In genomic region chr1:20493839-20494608, GRCh38 we compare ENCODE assay signal across 8 cellular contexts. TPM values are rescaled to one million over a fixed set of nuclear protein-coding genes. Genes with fewer than 3 reads are reported as not detected.
DNase-seq lines count a peak whose midpoint lies in the region; ATAC-seq, FAIRE-seq and TF ChIP-seq lines count a peak whose summit lies in the region.

No MANE protein-coding gene starts in this region.

- no peak overlapping the region for H3K9ac ChIP-seq in iPS-18a (ENCODE audit: low read length)

- 4 to 6% (median 5%) methylated on average over 16 of the region's 16 CpGs for WGBS in small intestine, 3 donors

- CTCF ChIA-PET in A673 (lab: Charles Lee) = interaction anchor here (0.6 to 1.6 kb wide), 5 partner anchors 23 to 612 kb away, joined by 3 to 5 read pairs (median 3); partner anchors contain the start of gene OTUD3

- POLR2A ChIA-PET in A673 (lab: Charles Lee; ENCODE audit: low non-redundant PET) = no interaction called here

- intact Hi-C loops in A673 (cut with micrococcal nuclease; ENCODE audit: unreplicated experiment) = loop anchor here (1.0 to 5.0 kb wide), 3 partner anchors 117 to 281 kb away; no protein-coding TSS in a partner anchor

- in situ Hi-C loops in brain microvascular endothelial cell (cut with HindIII; ENCODE audit: low pct_ligation_motif_present, low sequenced_read_pairs) = no loop called here

- peaks cover 8% of the 10 kb centered on the region for H3K27me3 ChIP-seq in A673 (replicated peaks; ENCODE audit: insufficient read depth, low read depth, low read length, poor library complexity)
- H3K27me3 ChIP-seq in brain microvascular endothelial cell (replicated peaks) = no peaks in the 10 kb centered on the region
- H3K27me3 ChIP-seq in iPS-18a (ENCODE audit: control insufficient read depth, insufficient read depth, low read length) = peaks cover 8% of the 10 kb centered on the region
- H3K27me3 ChIP-seq in small intestine (ENCODE audit: control insufficient read depth in 2 of 2, insufficient read depth in 2 of 2, low read length in 2 of 2) = no peaks in the 10 kb centered on the region

- no TSS peak for BruUV-seq in A673 (replicated peaks; lab: Mats Ljungman, UMichigan)

- TF ChIP-seq CTCF in A673 (conservative IDR thresholded peaks at IDR 0.05; ENCODE audit: low read depth, low read length) (peak; percentile 98), brain microvascular endothelial cell (IDR thresholded peaks at IDR 0.05; ENCODE audit: low read depth, low read length, missing control alignments) (peak; percentile 98)

- peak; percentile 91 for DNase-seq in A673 (ENCODE audit: low spot score)
- DNase-seq in GM19240 (ENCODE audit: insufficient read length, low spot score) = peak; percentile 85
- DNase-seq in NCI-H2107 (lab: John Stamatoyannopoulos, UW) = peak; percentile 44
- peak; percentile 68 for DNase-seq in brain microvascular endothelial cell
- peak; percentile 94 for DNase-seq in small intestine

- H3K36me3 ChIP-seq in A673 (ENCODE audit: insufficient read depth, low read length, poor library complexity, severe bottlenecking) (no peaks in the 10 kb centered on the region), brain microvascular endothelial cell (replicated peaks) (peaks cover 6% of the 10 kb centered on the region), iPS-18a (ENCODE audit: control insufficient read depth, low read depth, low read length) (peaks cover 6% of the 10 kb centered on the region), small intestine (ENCODE audit: control insufficient read depth in 2 of 2, insufficient read depth in 2 of 2, low read length in 2 of 2) (peaks cover 0 to under 1% of the 10 kb centered on the region in 2 donors)

- ATAC-seq in GM18861 (IDR thresholded peaks at IDR 0.05; ENCODE audit: unreplicated experiment) = no peak

- H3K4me3 ChIP-seq in A673 (ENCODE audit: low read depth, low read length, poor library complexity, severe bottlenecking) (no peak overlapping the region), brain microvascular endothelial cell (ENCODE audit: low read depth, low read length) (no peak overlapping the region), iPS-18a (ENCODE audit: low read length) (peak overlapping the region; percentile 33), small intestine (ENCODE audit: low read depth in 1 of 2, low read length in 2 of 2) (no peak overlapping the region)

- H3K9me3 ChIP-seq in A673 (ENCODE audit: low read depth, low read length, poor library complexity, severe bottlenecking) (no peaks in the 10 kb centered on the region), iPS-18a (ENCODE audit: control insufficient read depth, low read depth, low read length) (no peaks in the 10 kb centered on the region), small intestine (ENCODE audit: control insufficient read depth, low read depth) (no peaks in the 10 kb centered on the region)

- H3K27ac ChIP-seq in A673 (ENCODE audit: low read depth, low read length, poor library complexity, severe bottlenecking) = no peak overlapping the region
- no peak overlapping the region for H3K27ac ChIP-seq in brain microvascular endothelial cell
- no peak overlapping the region for H3K27ac ChIP-seq in iPS-18a (ENCODE audit: low read length)
- peak overlapping the region in 1 of 2 donors; percentile 29 for H3K27ac ChIP-seq in small intestine (ENCODE audit: low read depth in 1 of 2, low read length in 1 of 2)

- FAIRE-seq in TTC549 (lab: Jason Lieb, UNC) (peak; percentile 64), small intestine (lab: Jason Lieb, UNC) (no peak)

- H3K4me1 ChIP-seq in A673 (ENCODE audit: insufficient read depth, low read length, poor library complexity, severe bottlenecking) = peaks cover 6% of the 10 kb centered on the region
- peaks cover 10% of the 10 kb centered on the region for H3K4me1 ChIP-seq in iPS-18a (ENCODE audit: control insufficient read depth, low read depth, low read length)
- no peaks in the 10 kb centered on the region for H3K4me1 ChIP-seq in small intestine (ENCODE audit: control insufficient read depth in 2 of 2, insufficient read depth in 1 of 2, low read depth in 1 of 2, low read length in 1 of 2)

RNA-seq across cellular contexts. Expression of gene CAMK2N1, which starts 8.0 kb away (rescaled TPM):
- total RNA-seq in A673 (2021) = 0.41 and 0.50 TPM in 2 replicates
- polyA plus RNA-seq in small intestine = 100 to 1,000 TPM in 2 of 3 donors, 10 to 100 TPM in 1; 27.0 to 126 (median 120) TPM

RNA-seq across cellular contexts. Expression of gene MUL1, which starts 13.9 kb away (rescaled TPM):
- total RNA-seq in A673 (2021) = 20.1 and 21.6 TPM in 2 replicates
- polyA plus RNA-seq in small intestine = 10 to 100 TPM in 2 of 3 donors, 1 to 10 TPM in 1; 6.9 to 22.6 (median 10.8) TPM

RNA-seq across cellular contexts. Expression of gene FAM43B, which starts 58.3 kb away (rescaled TPM):
- total RNA-seq in A673 (2021) = not detected in 2 replicates
- polyA plus RNA-seq in small intestine = under 1 TPM in 2 of 3 donors, not detected in 1; 0.27 to 0.75 TPM

Comparison
In these comparisons a context has a peak if more than half of its experiments do, and no peak if none do; other contexts are left out.
1. DNase-seq: peak in every context shown above with its lines; median percentile 94 in small intestine; 91 in A673; 85 in GM19240; 68 in brain microvascular endothelial cell; 44 in NCI-H2107.